In genomic region chr5:181160144-181160754, GRCh38 we compare ENCODE assay signal across 8 cellular contexts. TPM values are rescaled to one million over a fixed set of nuclear protein-coding genes. Genes with fewer than 3 reads are reported as not detected.
DNase-seq lines count a peak whose midpoint lies in the region; ATAC-seq and TF ChIP-seq lines count a peak whose summit lies in the region.

No MANE protein-coding gene starts in this region.

- H3K27ac ChIP-seq in left lung = peak overlapping the region in 1 of 2 donors; percentile 71

- CTCF ChIA-PET in AG04449 (lab: Yijun Ruan, JAX) = interaction anchor here (1.0 to 2.2 kb wide), 7 partner anchors 8 to 379 kb away, joined by 3 to 12 read pairs (median 4); no protein-coding TSS in a partner anchor

- DNase-seq in AG04449 (ENCODE audit: low read depth, low spot score) (no peak), HT1080 (ENCODE audit: low read depth) (peak; percentile 21), left lung (peak in 1 of 2 donors; percentile 82), AML-193 (lab: John Stamatoyannopoulos, UW) (no peak)
- peak; percentile 43 to 74 (median 48) for DNase-seq in activated CD4-positive, CD25-positive, alpha-beta regulatory T cell (lab: John Stamatoyannopoulos, UW)
- peak; percentile 87 for DNase-seq in central memory CD4-positive, alpha-beta T cell
- DNase-seq in stimulated activated CD8-positive, alpha-beta memory T cell treated with anti-CD3 and anti-CD28 coated beads, Interleukin-12 subunit alpha, Interleukin-12 subunit beta, amount 100 ng/mL, for 1 hour (ENCODE audit: low read depth) = peak; percentile 62

- peak; percentile 65 for ATAC-seq in GM18907 (IDR thresholded peaks at IDR 0.05; ENCODE audit: unreplicated experiment)
- ATAC-seq in left lung = peak; percentile 9

- peaks cover 0 to 6% of the 10 kb centered on the region in 2 donors for H3K4me1 ChIP-seq in left lung

- TF ChIP-seq CTCF in AG04449 (IDR thresholded peaks at IDR 0.05; ENCODE audit: insufficient read depth, low read length, missing control alignments) (no peak), left lung (IDR thresholded peaks at IDR 0.05) (no peak)

- intact Hi-C loops in left lung (cut with DNase I) = no loop called here

- no peaks in the 10 kb centered on the region for H3K36me3 ChIP-seq in left lung

- peaks cover 5 to 25% of the 10 kb centered on the region in 2 donors for H3K27me3 ChIP-seq in left lung

- POLR2A ChIA-PET in AG04449 (lab: Yijun Ruan, JAX) = no interaction called here

- no peaks in the 10 kb centered on the region for H3K9me3 ChIP-seq in left lung

- H3K4me3 ChIP-seq in AG04449 (ENCODE audit: low read depth, low read length) = peak overlapping the region; percentile 50
- H3K4me3 ChIP-seq in left lung = peak overlapping the region in 1 of 2 donors; percentile 25

RNA-seq across cellular contexts. Expression of gene OR2V2, which starts 12.9 kb away (rescaled TPM):
- total RNA-seq in HT1080 (2014; rRNA removed; shearing (Covaris generic)) = not detected in 2 replicates
- polyA plus RNA-seq in HT1080 (2015; cell fraction: cytosol; rRNA removed) = not detected in 2 replicates
- not detected in 2 replicates for polyA plus RNA-seq in HT1080 (2015; cell fraction: nucleus; rRNA removed)
- not detected for total RNA-seq in left lung

RNA-seq across cellular contexts. Expression of gene OR2V1, which starts 29.3 kb away (rescaled TPM):
- not detected in 2 replicates for total RNA-seq in HT1080 (2014; rRNA removed; shearing (Covaris generic))
- polyA plus RNA-seq in HT1080 (2015; cell fraction: cytosol; rRNA removed) = not detected in 2 replicates
- polyA plus RNA-seq in HT1080 (2015; cell fraction: nucleus; rRNA removed) = not detected in 2 replicates
- total RNA-seq in left lung = not detected

RNA-seq across cellular contexts. Expression of gene TRIM7, which starts 44.7 kb away (rescaled TPM):
- 12.6 and 15.4 TPM in 2 replicates for total RNA-seq in HT1080 (2014; rRNA removed; shearing (Covaris generic))
- polyA plus RNA-seq in HT1080 (2015; cell fraction: cytosol; rRNA removed) = 9.8 and 12.4 TPM in 2 replicates
- 7.8 and 9.8 TPM in 2 replicates for polyA plus RNA-seq in HT1080 (2015; cell fraction: nucleus; rRNA removed)
- total RNA-seq in left lung = 1 to 10 TPM; 4.3 to 5.7 TPM

Comparison
In these comparisons a context has a peak if more than half of its experiments do, and no peak if none do; other contexts are left out.
1. DNase-seq: peak in HT1080 (single experiment), activated CD4-positive, CD25-positive, alpha-beta regulatory T cell (4 of 4), central memory CD4-positive, alpha-beta T cell (single experiment) and stimulated activated CD8-positive, alpha-beta memory T cell treated with anti-CD3 and anti-CD28 coated beads, Interleukin-12 subunit alpha, Interleukin-12 subunit beta, amount 100 ng/mL, for 1 hour (single experiment); none in AG04449 (single experiment) and AML-193 (0 of 2).